Comparison of ENCODE assay signal across 12 cellular contexts in genomic region chr3:143170043-143170442, GRCh38. TPM values are rescaled to one million over a fixed set of nuclear protein-coding genes. Genes with fewer than 3 reads are reported as not detected.
DNase-seq lines count a peak whose midpoint lies in the region; ATAC-seq, FAIRE-seq and TF ChIP-seq lines count a peak whose summit lies in the region.
"Had no signal": no experiment of that assay in that cellular context is flagged by ENCODE, and none has a peak within 500 bp of the region (broad histone marks: within the 10 kb centered on the region; RNA-seq: fewer than 3 reads in every experiment).

No MANE protein-coding gene starts in this region.

- no peaks in the 10 kb centered on the region for H3K27me3 ChIP-seq in DOHH2 (ENCODE audit: control insufficient read depth, low read length)
- no peaks in the 10 kb centered on the region for H3K27me3 ChIP-seq in astrocyte (ENCODE audit: insufficient read depth, low read length)
- H3K27me3 ChIP-seq in parathyroid adenoma (ENCODE audit: control insufficient read depth, insufficient read depth, low read length): no peaks in the 10 kb centered on the region
- H3K27me3 ChIP-seq in body of pancreas: no peaks in the 10 kb centered on the region
- no peaks in the 10 kb centered on the region for H3K27me3 ChIP-seq in gastroesophageal sphincter
- H3K27me3 ChIP-seq: transverse colon had no signal

- H3K9me3 Mint-ChIP-seq in astrocyte (ENCODE audit: unreplicated experiment): peaks cover 7% of the 10 kb centered on the region

- DNase-seq in NAMALWA (ENCODE audit: low spot score) (peak; percentile 28), astrocyte (ENCODE audit: low read depth) (no peak), body of pancreas (no peak)
- DNase-seq: Caco-2, NCI-H187, transverse colon had no signal

- FAIRE-seq in astrocyte (lab: Jason Lieb, UNC): no peak

- no peaks in the 10 kb centered on the region for H3K9me2 ChIP-seq in DOHH2 (replicated peaks; ENCODE audit: control insufficient read depth, low read length)

- H3K27ac Mint-ChIP-seq in astrocyte (ENCODE audit: unreplicated experiment): peak overlapping the region; percentile 16

- H3K4me2 ChIP-seq in DOHH2 (ENCODE audit: low read length) (peak overlapping the region; percentile 53), astrocyte (ENCODE audit: low read length) (no peak overlapping the region), parathyroid adenoma (ENCODE audit: low read length) (no peak overlapping the region)

- intact Hi-C loops in body of pancreas (cut with DNase I): no loop called here

- H3K27ac ChIP-seq in DOHH2 (ENCODE audit: low read depth, low read length) (peak overlapping the region; percentile 69), astrocyte (ENCODE audit: low read depth, low read length) (no peak overlapping the region), parathyroid adenoma (peak overlapping the region; percentile 6), body of pancreas (no peak overlapping the region), gastroesophageal sphincter (no peak overlapping the region)
- H3K27ac ChIP-seq: SK-N-MC had no signal

- H3F3A ChIP-seq in DOHH2 (ENCODE audit: control insufficient read depth, insufficient read depth): no peaks in the 10 kb centered on the region

- TF ChIP-seq EP300 in gastroesophageal sphincter (IDR thresholded peaks at IDR 0.05): no peak

- H4K20me1 ChIP-seq in DOHH2 (ENCODE audit: control insufficient read depth, insufficient read depth, low read depth, low read length) (no peaks in the 10 kb centered on the region), astrocyte (ENCODE audit: insufficient read depth, low read length) (no peaks in the 10 kb centered on the region)

- ATAC-seq in body of pancreas: no peak
- ATAC-seq in gastroesophageal sphincter: no peak
- no peak for ATAC-seq in GM19463 (IDR thresholded peaks at IDR 0.05; ENCODE audit: unreplicated experiment)

- peaks cover 48% of the 10 kb centered on the region for H3K4me1 Mint-ChIP-seq in astrocyte (ENCODE audit: low read depth, unreplicated experiment)
- H3K4me1 Mint-ChIP-seq: neural crest cell had no signal

- peak overlapping the region; percentile 26; the same call in 1 of the 2 replicates for H3K4me3 ChIP-seq in DOHH2 (ENCODE audit: low read length)
- H3K4me3 ChIP-seq in astrocyte (ENCODE audit: insufficient read depth, low read depth, low read length): no peak overlapping the region
- H3K4me3 ChIP-seq in parathyroid adenoma (ENCODE audit: low read depth, low read length): no peak overlapping the region
- H3K4me3 ChIP-seq in body of pancreas: no peak overlapping the region
- H3K4me3 ChIP-seq in gastroesophageal sphincter: no peak overlapping the region
- H3K4me3 ChIP-seq: SK-N-MC, transverse colon had no signal

- no peak overlapping the region for H3K4me3 Mint-ChIP-seq in astrocyte (ENCODE audit: unreplicated experiment)
- H3K4me3 Mint-ChIP-seq: neural crest cell had no signal

- H3K9ac ChIP-seq in astrocyte (ENCODE audit: low read length) (no peak overlapping the region), parathyroid adenoma (no peak overlapping the region)

- peaks cover 2% of the 10 kb centered on the region for H3K36me3 Mint-ChIP-seq in astrocyte (ENCODE audit: low read depth, unreplicated experiment)

- H3K27me3 Mint-ChIP-seq in astrocyte (ENCODE audit: low read depth, unreplicated experiment): no peaks in the 10 kb centered on the region

- no peaks in the 10 kb centered on the region for H3K79me2 ChIP-seq in DOHH2 (ENCODE audit: control insufficient read depth, low read length)
- no peaks in the 10 kb centered on the region for H3K79me2 ChIP-seq in astrocyte (ENCODE audit: insufficient read depth, low read length)
- H3K79me2 ChIP-seq in parathyroid adenoma: no peaks in the 10 kb centered on the region

- TF ChIP-seq POLR2A in body of pancreas (IDR thresholded peaks at IDR 0.05): no peak
- TF ChIP-seq POLR2A in gastroesophageal sphincter (IDR thresholded peaks at IDR 0.05): no peak

- H3K36me3 ChIP-seq in DOHH2 (ENCODE audit: control insufficient read depth, low read length): no peaks in the 10 kb centered on the region
- H3K36me3 ChIP-seq in astrocyte (ENCODE audit: insufficient read depth, low read length): no peaks in the 10 kb centered on the region
- H3K36me3 ChIP-seq in parathyroid adenoma (ENCODE audit: control insufficient read depth, insufficient read depth, low read length): no peaks in the 10 kb centered on the region
- H3K36me3 ChIP-seq in body of pancreas (replicated peaks in 1 of 2; ENCODE audit: insufficient read depth in 1 of 2, low read depth in 2 of 2): no peaks in the 10 kb centered on the region
- H3K36me3 ChIP-seq in gastroesophageal sphincter: no peaks in the 10 kb centered on the region
- H3K36me3 ChIP-seq: transverse colon had no signal

- 53 to 70% methylated on average over 6 of the region's 6 CpGs for WGBS in body of pancreas, 2 donors
- 68 to 78% methylated on average over 4 to 5 of the region's 6 CpGs for WGBS in gastroesophageal sphincter (ENCODE audit: low coverage in 1 of 2), 2 donors

- H3K9me3 ChIP-seq in DOHH2 (ENCODE audit: control insufficient read depth, insufficient read depth, low read length) (peaks cover 19% of the 10 kb centered on the region), astrocyte (ENCODE audit: insufficient read depth, low read depth, low read length) (no peaks in the 10 kb centered on the region), parathyroid adenoma (ENCODE audit: control insufficient read depth, low read length) (no peaks in the 10 kb centered on the region), body of pancreas (no peaks in the 10 kb centered on the region), gastroesophageal sphincter (peaks cover 0 to 16% (median 0%) of the 10 kb centered on the region in 3 donors)
- H3K9me3 ChIP-seq: transverse colon had no signal

- H2AFZ ChIP-seq in astrocyte (ENCODE audit: low read depth, low read length): no peak overlapping the region
- no peak overlapping the region for H2AFZ ChIP-seq in parathyroid adenoma

- TF ChIP-seq CTCF in DOHH2 (IDR thresholded peaks at IDR 0.05; ENCODE audit: low read depth, low read length, poor library complexity, severe bottlenecking): no peak
- TF ChIP-seq CTCF in astrocyte (IDR thresholded peaks at IDR 0.05; ENCODE audit: insufficient read depth, low read depth, low read length): no peak
- TF ChIP-seq CTCF in parathyroid adenoma (IDR thresholded peaks at IDR 0.05): no peak
- no peak for TF ChIP-seq CTCF in body of pancreas (IDR thresholded peaks at IDR 0.05)
- TF ChIP-seq CTCF in gastroesophageal sphincter (IDR thresholded peaks at IDR 0.05): no peak

- H3K4me1 ChIP-seq in DOHH2 (ENCODE audit: control insufficient read depth, low read length) (peaks cover 54% of the 10 kb centered on the region), astrocyte (ENCODE audit: insufficient read depth, low read length) (peaks cover 37% of the 10 kb centered on the region), parathyroid adenoma (peaks cover 2% of the 10 kb centered on the region), body of pancreas (no peaks in the 10 kb centered on the region), gastroesophageal sphincter (no peaks in the 10 kb centered on the region)
- H3K4me1 ChIP-seq: Caco-2 had no signal

RNA-seq across cellular contexts. Expression of gene CHST2, which starts 50.5 kb away (rescaled TPM):
- total RNA-seq in astrocyte (11.8 and 13.4 TPM in 2 replicates), body of pancreas (1 to 10 TPM; 1.3 to 4.3 TPM), gastroesophageal sphincter (1 to 10 TPM; 1.6 to 9.8 (median 5.1) TPM)
- total RNA-seq: Caco-2 had no signal

Comparison
In these comparisons a context has a peak if more than half of its experiments do, and no peak if none do; other contexts are left out.
1. H3K27ac ChIP-seq: peak in DOHH2 (single experiment) and parathyroid adenoma (single experiment); none in astrocyte (single experiment), body of pancreas (0 of 4) and gastroesophageal sphincter (0 of 4).